Comparison of ENCODE assay signal across 16 cellular contexts in genomic region chr1:35324486-35324885, GRCh38. TPM values are rescaled to one million over a fixed set of nuclear protein-coding genes. Genes with fewer than 3 reads are reported as not detected.
DNase-seq lines count a peak whose midpoint lies in the region; ATAC-seq and TF ChIP-seq lines count a peak whose summit lies in the region.
"Had no signal": no experiment of that assay in that cellular context is flagged by ENCODE, and none has a peak within 500 bp of the region (broad histone marks: within the 10 kb centered on the region; RNA-seq: fewer than 3 reads in every experiment).

No MANE protein-coding gene starts in this region.

- H3K9me3 Mint-ChIP-seq in WTC11, result peaks cover 3% of the 10 kb centered on the region; the same call in 1 of the 2 replicates
- no peaks in the 10 kb centered on the region for H3K9me3 Mint-ChIP-seq in osteocyte (ENCODE audit: unreplicated experiment)
- no peaks in the 10 kb centered on the region for H3K9me3 Mint-ChIP-seq in glutamatergic neuron (ENCODE audit: unreplicated experiment)
- H3K9me3 Mint-ChIP-seq: neural crest cell had no signal

- peak overlapping the region; percentile 30 for H3K4me2 ChIP-seq in fibroblast of lung (ENCODE audit: extremely low read depth, insufficient read depth, low read length)

- no peak overlapping the region for H3K4me3 ChIP-seq in fibroblast of lung (replicated peaks in 1 of 4; ENCODE audit: control extremely low read depth in 1 of 4, insufficient read depth in 1 of 4, low read depth in 3 of 4, low read length in 4 of 4)

- ATAC-seq in WTC11, result no peak
- ATAC-seq in HG03175 (IDR thresholded peaks at IDR 0.05; ENCODE audit: unreplicated experiment), result no peak
- ATAC-seq in HG02623 (IDR thresholded peaks at IDR 0.05; ENCODE audit: unreplicated experiment), result no peak
- ATAC-seq: esophagus mucosa had no signal

- peaks cover 4% of the 10 kb centered on the region for H3K79me2 ChIP-seq in fibroblast of lung (ENCODE audit: control insufficient read depth, insufficient read depth, low read length)

- H3K4me1 ChIP-seq in fibroblast of lung (ENCODE audit: control insufficient read depth, extremely low read depth, insufficient read depth, low read length), result no peaks in the 10 kb centered on the region

- H3K4me3 Mint-ChIP-seq in WTC11 (no peak overlapping the region), osteocyte (ENCODE audit: unreplicated experiment) (no peak overlapping the region), glutamatergic neuron (ENCODE audit: unreplicated experiment) (no peak overlapping the region)
- H3K4me3 Mint-ChIP-seq: neural crest cell had no signal

- no peaks in the 10 kb centered on the region for H3K27me3 ChIP-seq in fibroblast of lung (ENCODE audit: control insufficient read depth, insufficient read depth, low read length)

- POLR2A ChIA-PET in WTC11 (lab: Charles Lee), result no interaction called here

- no peak overlapping the region for H3K27ac ChIP-seq in fibroblast of lung (ENCODE audit: insufficient read depth, low read length)

- CTCF ChIA-PET in WTC11 (lab: Charles Lee), result no interaction called here

- H3K27me3 Mint-ChIP-seq in WTC11 (ENCODE audit: low read depth) (no peaks in the 10 kb centered on the region), osteocyte (ENCODE audit: unreplicated experiment) (no peaks in the 10 kb centered on the region), glutamatergic neuron (ENCODE audit: unreplicated experiment) (no peaks in the 10 kb centered on the region)

- H2AFZ ChIP-seq in fibroblast of lung (ENCODE audit: low read length), result no peak overlapping the region

- no peaks in the 10 kb centered on the region for H3K9me3 ChIP-seq in fibroblast of lung (ENCODE audit: control insufficient read depth, insufficient read depth, low read depth, low read length)

- peaks cover 6% of the 10 kb centered on the region for H3K36me3 Mint-ChIP-seq in WTC11
- H3K36me3 Mint-ChIP-seq in osteocyte (ENCODE audit: unreplicated experiment), result peaks cover 7% of the 10 kb centered on the region
- no peaks in the 10 kb centered on the region for H3K36me3 Mint-ChIP-seq in glutamatergic neuron (ENCODE audit: unreplicated experiment)

- peaks cover 5% of the 10 kb centered on the region; the same call in 1 of the 2 replicates for H3K4me1 Mint-ChIP-seq in WTC11
- H3K4me1 Mint-ChIP-seq in osteocyte (ENCODE audit: unreplicated experiment), result peaks cover 19% of the 10 kb centered on the region
- H3K4me1 Mint-ChIP-seq in glutamatergic neuron (ENCODE audit: low read depth, unreplicated experiment), result peaks cover 1% of the 10 kb centered on the region
- H3K4me1 Mint-ChIP-seq: neural crest cell had no signal

- DNase-seq in EH (ENCODE audit: low read depth) (peak; percentile 34), WTC11 (ENCODE audit: low spot score) (no peak), fibroblast of lung (ENCODE audit: low read depth in 2 of 2) (peak; percentile 31 to 32), osteocyte (ENCODE audit: extremely low spot score, unreplicated experiment) (no peak), glutamatergic neuron (no peak), dedifferentiated amniotic fluid mesenchymal stem cell (ENCODE audit: extremely low spot score) (no peak)
- DNase-seq: aorta, C1 segment of cervical spinal cord, kidney, NCI-H1105 treated with DMSO at 0.1 percent for 48 hours, NCI-H774, SHP77 treated with DMSO at 0.1 percent for 48 hours had no signal

- H3K36me3 ChIP-seq in fibroblast of lung (ENCODE audit: control insufficient read depth, insufficient read depth, low read length), result peaks cover 2% of the 10 kb centered on the region

- H4K20me1 ChIP-seq in fibroblast of lung (ENCODE audit: control insufficient read depth, extremely low read depth, insufficient read depth, low read length), result no peaks in the 10 kb centered on the region

- no peak overlapping the region for H3K9ac ChIP-seq in fibroblast of lung (ENCODE audit: insufficient read depth, low read length)

- H3K27ac Mint-ChIP-seq in WTC11 (peak overlapping the region; percentile 49), osteocyte (ENCODE audit: unreplicated experiment) (peak overlapping the region; percentile 45), glutamatergic neuron (ENCODE audit: unreplicated experiment) (no peak overlapping the region)

- no peak for TF ChIP-seq CTCF in WTC11 (IDR thresholded peaks at IDR 0.05)
- no peak for TF ChIP-seq CTCF in fibroblast of lung (conservative IDR thresholded peaks at IDR 0.05 in 1 of 2, IDR thresholded peaks at IDR 0.05 in 1 of 2; ENCODE audit: low read depth in 1 of 2, low read length in 2 of 2)
- no peak for TF ChIP-seq CTCF in osteocyte (IDR thresholded peaks at IDR 0.05)
- TF ChIP-seq CTCF in glutamatergic neuron (IDR thresholded peaks at IDR 0.05; ENCODE audit: partially characterized antibody, unreplicated experiment), result no peak

TF ChIP-seq in WTC11, 78 proteins besides CTCF, POLR2A, EP300 and RAD21:
- TF ChIP-seq IRF1 (CRISPR knock-in tag; IDR thresholded peaks at IDR 0.05), result no peak
- no peak for TF ChIP-seq MYBL2 (CRISPR knock-in tag; IDR thresholded peaks at IDR 0.05)
- TF ChIP-seq ZNF281 (CRISPR knock-in tag; IDR thresholded peaks at IDR 0.05), result no peak
- TF ChIP-seq, protein P1, sequence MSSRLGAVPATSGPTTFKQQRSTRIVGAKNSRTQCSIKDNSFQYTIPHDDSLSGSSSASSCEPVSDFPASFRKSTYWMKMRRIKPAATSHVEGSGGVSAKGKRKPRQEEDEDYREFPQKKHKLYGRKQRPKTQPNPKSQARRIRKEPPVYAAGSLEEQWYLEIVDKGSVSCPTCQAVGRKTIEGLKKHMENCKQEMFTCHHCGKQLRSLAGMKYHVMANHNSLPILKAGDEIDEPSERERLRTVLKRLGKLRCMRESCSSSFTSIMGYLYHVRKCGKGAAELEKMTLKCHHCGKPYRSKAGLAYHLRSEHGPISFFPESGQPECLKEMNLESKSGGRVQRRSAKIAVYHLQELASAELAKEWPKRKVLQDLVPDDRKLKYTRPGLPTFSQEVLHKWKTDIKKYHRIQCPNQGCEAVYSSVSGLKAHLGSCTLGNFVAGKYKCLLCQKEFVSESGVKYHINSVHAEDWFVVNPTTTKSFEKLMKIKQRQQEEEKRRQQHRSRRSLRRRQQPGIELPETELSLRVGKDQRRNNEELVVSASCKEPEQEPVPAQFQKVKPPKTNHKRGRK (CRISPR knock-in tag; IDR thresholded peaks at IDR 0.05; ENCODE audit: borderline replicate concordance), result no peak
- TF ChIP-seq NR1H2 (CRISPR knock-in tag; IDR thresholded peaks at IDR 0.05), result no peak
- TF ChIP-seq KAT7 (CRISPR knock-in tag; IDR thresholded peaks at IDR 0.05; ENCODE audit: borderline replicate concordance), result no peak
- no peak for TF ChIP-seq FOXK1 (CRISPR knock-in tag; IDR thresholded peaks at IDR 0.05)
- no peak for TF ChIP-seq RELA (CRISPR knock-in tag; IDR thresholded peaks at IDR 0.05; ENCODE audit: borderline replicate concordance)
- no peak for TF ChIP-seq MXD4 (CRISPR knock-in tag; IDR thresholded peaks at IDR 0.05; ENCODE audit: borderline replicate concordance)
- TF ChIP-seq SMAD3 (CRISPR knock-in tag; IDR thresholded peaks at IDR 0.05; ENCODE audit: borderline replicate concordance), result no peak
- no peak for TF ChIP-seq CBFB (CRISPR knock-in tag; IDR thresholded peaks at IDR 0.05; ENCODE audit: low read depth)
- no peak for TF ChIP-seq ZNF219 (CRISPR knock-in tag; IDR thresholded peaks at IDR 0.05; ENCODE audit: borderline replicate concordance)
- no peak for TF ChIP-seq ATF1 (CRISPR knock-in tag; IDR thresholded peaks at IDR 0.05)

RNA-seq across cellular contexts. Expression of gene ZMYM4, which starts 56.0 kb away (rescaled TPM):
- 60.3 to 66.8 TPM (median 63.8 TPM) in 3 replicates for total RNA-seq in WTC11 (2021)
- 35.4 and 40.5 TPM in 2 replicates for total RNA-seq in fibroblast of lung
- 39.2 and 54.1 TPM in 2 replicates for polyA plus RNA-seq in fibroblast of lung
- 24.0 and 33.7 TPM in 2 replicates for polyA plus RNA-seq in fibroblast of lung (2012)
- polyA minus RNA-seq in fibroblast of lung (ENCODE audit: low replicate concordance), result 12.1 and 14.3 TPM in 2 replicates
- 58.3 and 65.9 TPM in 2 replicates for total RNA-seq in osteocyte
- 64.8 TPM for total RNA-seq in glutamatergic neuron (ENCODE audit: unreplicated experiment)

Comparison
In these comparisons a context has a peak if more than half of its experiments do, and no peak if none do; other contexts are left out.
1. DNase-seq: peak in EH (single experiment) and fibroblast of lung (2 of 2); none in WTC11 (single experiment), osteocyte (single experiment), glutamatergic neuron (single experiment) and dedifferentiated amniotic fluid mesenchymal stem cell (single experiment).